Comparison of ENCODE assay signal across 1 cellular context in the genomic region with DNA sequence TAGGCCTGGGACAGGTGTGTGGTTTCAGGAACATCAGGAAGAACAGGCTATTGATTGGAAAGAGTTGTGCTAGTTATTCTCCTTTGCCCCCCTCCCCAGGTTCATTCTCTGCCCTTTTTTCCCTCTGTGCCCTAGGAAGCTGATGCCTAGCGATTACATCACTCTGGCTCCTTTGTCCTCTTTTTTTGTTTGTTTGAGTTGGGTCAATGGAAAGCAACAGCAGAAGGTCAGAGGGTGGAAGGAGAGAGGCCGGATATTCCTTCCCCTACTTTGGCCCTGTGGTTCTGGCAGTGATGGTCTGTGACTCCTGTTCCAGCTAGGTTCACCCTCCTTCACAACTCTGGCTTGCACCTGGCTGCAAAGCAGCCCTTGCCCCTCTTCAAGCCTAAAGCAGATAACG.
A peak's percentile ranks its signal among the peaks of the same experiment; 100 is the strongest.
TF ChIP-seq lines count a peak whose summit lies in the region.

No MANE protein-coding gene starts in this region.

TF ChIP-seq in HepG2, 621 proteins besides CTCF, POLR2A, EP300 and RAD21 (continued from another document and continues in another):
- TF ChIP-seq, protein P1, sequence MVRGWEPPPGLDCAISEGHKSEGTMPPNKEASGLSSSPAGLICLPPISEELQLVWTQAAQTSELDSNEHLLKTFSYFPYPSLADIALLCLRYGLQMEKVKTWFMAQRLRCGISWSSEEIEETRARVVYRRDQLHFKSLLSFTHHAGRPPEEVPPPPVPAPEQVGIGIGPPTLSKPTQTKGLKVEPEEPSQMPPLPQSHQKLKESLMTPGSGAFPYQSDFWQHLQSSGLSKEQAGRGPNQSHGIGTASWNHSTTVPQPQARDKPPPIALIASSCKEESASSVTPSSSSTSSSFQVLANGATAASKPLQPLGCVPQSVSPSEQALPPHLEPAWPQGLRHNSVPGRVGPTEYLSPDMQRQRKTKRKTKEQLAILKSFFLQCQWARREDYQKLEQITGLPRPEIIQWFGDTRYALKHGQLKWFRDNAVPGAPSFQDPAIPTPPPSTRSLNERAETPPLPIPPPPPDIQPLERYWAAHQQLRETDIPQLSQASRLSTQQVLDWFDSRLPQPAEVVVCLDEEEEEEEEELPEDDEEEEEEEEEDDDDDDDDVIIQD (CRISPR knock-in tag; IDR thresholded peaks at IDR 0.05; ENCODE audit: low read depth) = no peak
- TF ChIP-seq, protein P2, sequence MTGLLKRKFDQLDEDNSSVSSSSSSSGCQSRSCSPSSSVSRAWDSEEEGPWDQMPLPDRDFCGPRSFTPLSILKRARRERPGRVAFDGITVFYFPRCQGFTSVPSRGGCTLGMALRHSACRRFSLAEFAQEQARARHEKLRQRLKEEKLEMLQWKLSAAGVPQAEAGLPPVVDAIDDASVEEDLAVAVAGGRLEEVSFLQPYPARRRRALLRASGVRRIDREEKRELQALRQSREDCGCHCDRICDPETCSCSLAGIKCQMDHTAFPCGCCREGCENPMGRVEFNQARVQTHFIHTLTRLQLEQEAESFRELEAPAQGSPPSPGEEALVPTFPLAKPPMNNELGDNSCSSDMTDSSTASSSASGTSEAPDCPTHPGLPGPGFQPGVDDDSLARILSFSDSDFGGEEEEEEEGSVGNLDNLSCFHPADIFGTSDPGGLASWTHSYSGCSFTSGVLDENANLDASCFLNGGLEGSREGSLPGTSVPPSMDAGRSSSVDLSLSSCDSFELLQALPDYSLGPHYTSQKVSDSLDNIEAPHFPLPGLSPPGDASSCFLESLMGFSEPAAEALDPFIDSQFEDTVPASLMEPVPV (CRISPR knock-in tag; IDR thresholded peaks at IDR 0.05) = no peak
- TF ChIP-seq HCFC1 (IDR thresholded peaks at IDR 0.05; ENCODE audit: low read depth, low read length) (no peak), ATF1 (CRISPR knock-in tag; IDR thresholded peaks at IDR 0.05) (no peak), EZH2 (conservative IDR thresholded peaks at IDR 0.05; ENCODE audit: low read depth, low read length) (no peak), CEBPG (CRISPR knock-in tag; IDR thresholded peaks at IDR 0.05) (peak; percentile 73), ZBTB8A (CRISPR knock-in tag; IDR thresholded peaks at IDR 0.05; ENCODE audit: borderline replicate concordance, low read depth) (no peak), ZNF816 (CRISPR knock-in tag; IDR thresholded peaks at IDR 0.05; ENCODE audit: borderline replicate concordance) (no peak), AGO1 (IDR thresholded peaks at IDR 0.05; ENCODE audit: low read depth, low read length, poor library complexity, severe bottlenecking) (no peak), GPN1 (CRISPR knock-in tag; IDR thresholded peaks at IDR 0.05; ENCODE audit: borderline replicate concordance) (no peak), ZNF138 (CRISPR knock-in tag; IDR thresholded peaks at IDR 0.05; ENCODE audit: low read depth) (no peak), ZNF660 (CRISPR knock-in tag; IDR thresholded peaks at IDR 0.05; ENCODE audit: borderline replicate concordance, low read depth) (no peak), ETV5 (CRISPR knock-in tag; IDR thresholded peaks at IDR 0.05; ENCODE audit: borderline replicate concordance) (peak; percentile 39; the same call in 1 of the 2 replicates), NFE2 (CRISPR knock-in tag; IDR thresholded peaks at IDR 0.05) (no peak), ZNF616 (CRISPR knock-in tag; IDR thresholded peaks at IDR 0.05; ENCODE audit: low read depth) (no peak), ZNF547 (CRISPR knock-in tag; IDR thresholded peaks at IDR 0.05) (no peak), ZNF263 (CRISPR knock-in tag; IDR thresholded peaks at IDR 0.05) (no peak)
- TF ChIP-seq, protein P3, sequence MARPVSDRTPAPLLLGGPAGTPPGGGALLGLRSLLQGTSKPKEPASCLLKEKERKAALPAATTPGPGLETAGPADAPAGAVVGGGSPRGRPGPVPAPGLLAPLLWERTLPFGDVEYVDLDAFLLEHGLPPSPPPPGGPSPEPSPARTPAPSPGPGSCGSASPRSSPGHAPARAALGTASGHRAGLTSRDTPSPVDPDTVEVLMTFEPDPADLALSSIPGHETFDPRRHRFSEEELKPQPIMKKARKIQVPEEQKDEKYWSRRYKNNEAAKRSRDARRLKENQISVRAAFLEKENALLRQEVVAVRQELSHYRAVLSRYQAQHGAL (CRISPR knock-in tag; IDR thresholded peaks at IDR 0.05; ENCODE audit: not compliant biosample characterization) = no peak
- TF ChIP-seq, protein P4, sequence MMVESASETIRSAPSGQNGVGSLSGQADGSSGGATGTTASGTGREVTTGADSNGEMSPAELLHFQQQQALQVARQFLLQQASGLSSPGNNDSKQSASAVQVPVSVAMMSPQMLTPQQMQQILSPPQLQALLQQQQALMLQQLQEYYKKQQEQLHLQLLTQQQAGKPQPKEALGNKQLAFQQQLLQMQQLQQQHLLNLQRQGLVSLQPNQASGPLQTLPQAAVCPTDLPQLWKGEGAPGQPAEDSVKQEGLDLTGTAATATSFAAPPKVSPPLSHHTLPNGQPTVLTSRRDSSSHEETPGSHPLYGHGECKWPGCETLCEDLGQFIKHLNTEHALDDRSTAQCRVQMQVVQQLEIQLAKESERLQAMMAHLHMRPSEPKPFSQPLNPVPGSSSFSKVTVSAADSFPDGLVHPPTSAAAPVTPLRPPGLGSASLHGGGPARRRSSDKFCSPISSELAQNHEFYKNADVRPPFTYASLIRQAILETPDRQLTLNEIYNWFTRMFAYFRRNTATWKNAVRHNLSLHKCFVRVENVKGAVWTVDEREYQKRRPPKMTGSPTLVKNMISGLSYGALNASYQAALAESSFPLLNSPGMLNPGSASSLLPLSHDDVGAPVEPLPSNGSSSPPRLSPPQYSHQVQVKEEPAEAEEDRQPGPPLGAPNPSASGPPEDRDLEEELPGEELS (CRISPR knock-in tag; IDR thresholded peaks at IDR 0.05) = peak; percentile 33; the same call in 1 of the 2 replicates
- TF ChIP-seq, protein P5, sequence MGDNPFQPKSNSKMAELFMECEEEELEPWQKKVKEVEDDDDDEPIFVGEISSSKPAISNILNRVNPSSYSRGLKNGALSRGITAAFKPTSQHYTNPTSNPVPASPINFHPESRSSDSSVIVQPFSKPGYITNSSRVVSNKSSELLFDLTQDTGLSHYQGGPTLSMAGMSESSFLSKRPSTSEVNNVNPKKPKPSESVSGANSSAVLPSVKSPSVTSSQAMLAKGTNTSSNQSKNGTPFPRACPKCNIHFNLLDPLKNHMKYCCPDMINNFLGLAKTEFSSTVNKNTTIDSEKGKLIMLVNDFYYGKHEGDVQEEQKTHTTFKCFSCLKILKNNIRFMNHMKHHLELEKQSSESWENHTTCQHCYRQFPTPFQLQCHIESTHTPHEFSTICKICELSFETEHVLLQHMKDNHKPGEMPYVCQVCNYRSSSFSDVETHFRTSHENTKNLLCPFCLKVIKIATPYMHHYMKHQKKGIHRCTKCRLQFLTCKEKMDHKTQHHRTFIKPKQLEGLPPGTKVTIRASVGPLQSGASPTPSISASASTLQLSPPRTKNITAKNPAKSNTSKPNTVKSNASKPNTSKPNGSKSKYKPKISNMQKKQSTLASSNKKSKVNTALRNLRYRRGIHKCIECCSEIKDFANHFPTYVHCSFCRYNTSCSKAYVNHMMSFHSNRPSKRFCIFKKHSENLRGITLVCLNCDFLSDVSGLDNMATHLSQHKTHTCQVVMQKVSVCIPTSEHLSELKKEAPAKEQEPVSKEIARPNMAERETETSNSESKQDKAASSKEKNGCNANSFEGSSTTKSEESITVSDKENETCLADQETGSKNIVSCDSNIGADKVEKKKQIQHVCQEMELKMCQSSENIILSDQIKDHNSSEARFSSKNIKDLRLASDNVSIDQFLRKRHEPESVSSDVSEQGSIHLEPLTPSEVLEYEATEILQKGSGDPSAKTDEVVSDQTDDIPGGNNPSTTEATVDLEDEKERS (CRISPR knock-in tag; IDR thresholded peaks at IDR 0.05) = no peak
- TF ChIP-seq, protein P6, sequence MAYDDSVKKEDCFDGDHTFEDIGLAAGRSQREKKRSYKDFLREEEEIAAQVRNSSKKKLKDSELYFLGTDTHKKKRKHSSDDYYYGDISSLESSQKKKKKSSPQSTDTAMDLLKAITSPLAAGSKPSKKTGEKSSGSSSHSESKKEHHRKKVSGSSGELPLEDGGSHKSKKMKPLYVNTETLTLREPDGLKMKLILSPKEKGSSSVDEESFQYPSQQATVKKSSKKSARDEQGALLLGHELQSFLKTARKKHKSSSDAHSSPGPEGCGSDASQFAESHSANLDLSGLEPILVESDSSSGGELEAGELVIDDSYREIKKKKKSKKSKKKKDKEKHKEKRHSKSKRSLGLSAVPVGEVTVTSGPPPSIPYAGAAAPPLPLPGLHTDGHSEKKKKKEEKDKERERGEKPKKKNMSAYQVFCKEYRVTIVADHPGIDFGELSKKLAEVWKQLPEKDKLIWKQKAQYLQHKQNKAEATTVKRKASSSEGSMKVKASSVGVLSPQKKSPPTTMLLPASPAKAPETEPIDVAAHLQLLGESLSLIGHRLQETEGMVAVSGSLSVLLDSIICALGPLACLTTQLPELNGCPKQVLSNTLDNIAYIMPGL (CRISPR knock-in tag; IDR thresholded peaks at IDR 0.05; ENCODE audit: borderline replicate concordance in 1 of 2, low read depth in 1 of 2) = no peak
- TF ChIP-seq, protein P7, sequence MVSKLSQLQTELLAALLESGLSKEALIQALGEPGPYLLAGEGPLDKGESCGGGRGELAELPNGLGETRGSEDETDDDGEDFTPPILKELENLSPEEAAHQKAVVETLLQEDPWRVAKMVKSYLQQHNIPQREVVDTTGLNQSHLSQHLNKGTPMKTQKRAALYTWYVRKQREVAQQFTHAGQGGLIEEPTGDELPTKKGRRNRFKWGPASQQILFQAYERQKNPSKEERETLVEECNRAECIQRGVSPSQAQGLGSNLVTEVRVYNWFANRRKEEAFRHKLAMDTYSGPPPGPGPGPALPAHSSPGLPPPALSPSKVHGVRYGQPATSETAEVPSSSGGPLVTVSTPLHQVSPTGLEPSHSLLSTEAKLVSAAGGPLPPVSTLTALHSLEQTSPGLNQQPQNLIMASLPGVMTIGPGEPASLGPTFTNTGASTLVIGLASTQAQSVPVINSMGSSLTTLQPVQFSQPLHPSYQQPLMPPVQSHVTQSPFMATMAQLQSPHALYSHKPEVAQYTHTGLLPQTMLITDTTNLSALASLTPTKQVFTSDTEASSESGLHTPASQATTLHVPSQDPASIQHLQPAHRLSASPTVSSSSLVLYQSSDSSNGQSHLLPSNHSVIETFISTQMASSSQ (IDR thresholded peaks at IDR 0.05; ENCODE audit: low read depth) = no peak
- TF ChIP-seq, protein P7 (CRISPR knock-in tag; IDR thresholded peaks at IDR 0.05; ENCODE audit: borderline replicate concordance) = no peak
- TF ChIP-seq, protein P8, sequence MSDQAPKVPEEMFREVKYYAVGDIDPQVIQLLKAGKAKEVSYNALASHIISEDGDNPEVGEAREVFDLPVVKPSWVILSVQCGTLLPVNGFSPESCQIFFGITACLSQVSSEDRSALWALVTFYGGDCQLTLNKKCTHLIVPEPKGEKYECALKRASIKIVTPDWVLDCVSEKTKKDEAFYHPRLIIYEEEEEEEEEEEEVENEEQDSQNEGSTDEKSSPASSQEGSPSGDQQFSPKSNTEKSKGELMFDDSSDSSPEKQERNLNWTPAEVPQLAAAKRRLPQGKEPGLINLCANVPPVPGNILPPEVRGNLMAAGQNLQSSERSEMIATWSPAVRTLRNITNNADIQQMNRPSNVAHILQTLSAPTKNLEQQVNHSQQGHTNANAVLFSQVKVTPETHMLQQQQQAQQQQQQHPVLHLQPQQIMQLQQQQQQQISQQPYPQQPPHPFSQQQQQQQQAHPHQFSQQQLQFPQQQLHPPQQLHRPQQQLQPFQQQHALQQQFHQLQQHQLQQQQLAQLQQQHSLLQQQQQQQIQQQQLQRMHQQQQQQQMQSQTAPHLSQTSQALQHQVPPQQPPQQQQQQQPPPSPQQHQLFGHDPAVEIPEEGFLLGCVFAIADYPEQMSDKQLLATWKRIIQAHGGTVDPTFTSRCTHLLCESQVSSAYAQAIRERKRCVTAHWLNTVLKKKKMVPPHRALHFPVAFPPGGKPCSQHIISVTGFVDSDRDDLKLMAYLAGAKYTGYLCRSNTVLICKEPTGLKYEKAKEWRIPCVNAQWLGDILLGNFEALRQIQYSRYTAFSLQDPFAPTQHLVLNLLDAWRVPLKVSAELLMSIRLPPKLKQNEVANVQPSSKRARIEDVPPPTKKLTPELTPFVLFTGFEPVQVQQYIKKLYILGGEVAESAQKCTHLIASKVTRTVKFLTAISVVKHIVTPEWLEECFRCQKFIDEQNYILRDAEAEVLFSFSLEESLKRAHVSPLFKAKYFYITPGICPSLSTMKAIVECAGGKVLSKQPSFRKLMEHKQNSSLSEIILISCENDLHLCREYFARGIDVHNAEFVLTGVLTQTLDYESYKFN (CRISPR knock-in tag; conservative IDR thresholded peaks at IDR 0.05) = peak; percentile 66
- TF ChIP-seq, protein P9, sequence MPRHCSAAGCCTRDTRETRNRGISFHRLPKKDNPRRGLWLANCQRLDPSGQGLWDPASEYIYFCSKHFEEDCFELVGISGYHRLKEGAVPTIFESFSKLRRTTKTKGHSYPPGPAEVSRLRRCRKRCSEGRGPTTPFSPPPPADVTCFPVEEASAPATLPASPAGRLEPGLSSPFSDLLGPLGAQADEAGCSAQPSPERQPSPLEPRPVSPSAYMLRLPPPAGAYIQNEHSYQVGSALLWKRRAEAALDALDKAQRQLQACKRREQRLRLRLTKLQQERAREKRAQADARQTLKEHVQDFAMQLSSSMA (CRISPR knock-in tag; IDR thresholded peaks at IDR 0.05) = no peak
- TF ChIP-seq, protein P10, sequence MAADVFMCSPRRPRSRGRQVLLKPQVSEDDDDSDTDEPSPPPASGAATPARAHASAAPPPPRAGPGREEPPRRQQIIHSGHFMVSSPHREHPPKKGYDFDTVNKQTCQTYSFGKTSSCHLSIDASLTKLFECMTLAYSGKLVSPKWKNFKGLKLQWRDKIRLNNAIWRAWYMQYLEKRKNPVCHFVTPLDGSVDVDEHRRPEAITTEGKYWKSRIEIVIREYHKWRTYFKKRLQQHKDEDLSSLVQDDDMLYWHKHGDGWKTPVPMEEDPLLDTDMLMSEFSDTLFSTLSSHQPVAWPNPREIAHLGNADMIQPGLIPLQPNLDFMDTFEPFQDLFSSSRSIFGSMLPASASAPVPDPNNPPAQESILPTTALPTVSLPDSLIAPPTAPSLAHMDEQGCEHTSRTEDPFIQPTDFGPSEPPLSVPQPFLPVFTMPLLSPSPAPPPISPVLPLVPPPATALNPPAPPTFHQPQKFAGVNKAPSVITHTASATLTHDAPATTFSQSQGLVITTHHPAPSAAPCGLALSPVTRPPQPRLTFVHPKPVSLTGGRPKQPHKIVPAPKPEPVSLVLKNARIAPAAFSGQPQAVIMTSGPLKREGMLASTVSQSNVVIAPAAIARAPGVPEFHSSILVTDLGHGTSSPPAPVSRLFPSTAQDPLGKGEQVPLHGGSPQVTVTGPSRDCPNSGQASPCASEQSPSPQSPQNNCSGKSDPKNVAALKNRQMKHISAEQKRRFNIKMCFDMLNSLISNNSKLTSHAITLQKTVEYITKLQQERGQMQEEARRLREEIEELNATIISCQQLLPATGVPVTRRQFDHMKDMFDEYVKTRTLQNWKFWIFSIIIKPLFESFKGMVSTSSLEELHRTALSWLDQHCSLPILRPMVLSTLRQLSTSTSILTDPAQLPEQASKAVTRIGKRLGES (CRISPR knock-in tag; IDR thresholded peaks at IDR 0.05; ENCODE audit: borderline replicate concordance) = no peak
- TF ChIP-seq, protein P11, sequence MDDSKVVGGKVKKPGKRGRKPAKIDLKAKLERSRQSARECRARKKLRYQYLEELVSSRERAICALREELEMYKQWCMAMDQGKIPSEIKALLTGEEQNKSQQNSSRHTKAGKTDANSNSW (CRISPR knock-in tag; IDR thresholded peaks at IDR 0.05; ENCODE audit: borderline replicate concordance) = no peak
